In genomic region chr2:117785740-117786139, GRCh38 we compare ENCODE assay signal across 8 cellular contexts. TPM values are rescaled to one million over a fixed set of nuclear protein-coding genes. Genes with fewer than 3 reads are reported as not detected.
DNase-seq lines count a peak whose midpoint lies in the region; ATAC-seq and TF ChIP-seq lines count a peak whose summit lies in the region.

No MANE protein-coding gene starts in this region.

- peak; percentile 79 for ATAC-seq in GM19043 (IDR thresholded peaks at IDR 0.05; ENCODE audit: low read depth, unreplicated experiment)
- no peak for ATAC-seq in Panc1
- ATAC-seq in aorta (ENCODE audit: low FRiP score): no peak

- H3K36me3 ChIP-seq in Panc1 (ENCODE audit: control insufficient read depth, insufficient read depth, low read length) (no peaks in the 10 kb centered on the region), aorta (ENCODE audit: control insufficient read depth in 1 of 2, insufficient read depth in 2 of 2, low read length in 1 of 2) (no peaks in the 10 kb centered on the region)

- no peaks in the 10 kb centered on the region for H3K4me1 ChIP-seq in Panc1 (ENCODE audit: control insufficient read depth, insufficient read depth, low read length)
- no peaks in the 10 kb centered on the region for H3K4me1 ChIP-seq in aorta (ENCODE audit: control insufficient read depth in 1 of 2, insufficient read depth in 2 of 2, low read length in 2 of 2)

- peak; percentile 60 for TF ChIP-seq RAD21 in Ishikawa (IDR thresholded peaks at IDR 0.05; ENCODE audit: low read depth)

- no peak for TF ChIP-seq EP300 in Ishikawa (IDR thresholded peaks at IDR 0.05; ENCODE audit: borderline replicate concordance)

- no peak overlapping the region for H3K4me3 ChIP-seq in Panc1 (ENCODE audit: low read depth in 2 of 2, low read length in 2 of 2)
- no peak overlapping the region for H3K4me3 ChIP-seq in aorta (ENCODE audit: low read length in 2 of 2)
- H3K4me3 ChIP-seq in lower leg skin (ENCODE audit: low read depth, poor library complexity, severe bottlenecking): no peak overlapping the region

- H3K27me3 ChIP-seq in Panc1 (ENCODE audit: control insufficient read depth, insufficient read depth, low read length) (no peaks in the 10 kb centered on the region), aorta (ENCODE audit: control insufficient read depth in 1 of 2, insufficient read depth in 2 of 2, low read length in 1 of 2) (no peaks in the 10 kb centered on the region)

- no peak for TF ChIP-seq POLR2A in lower leg skin (IDR thresholded peaks at IDR 0.05)

- DNase-seq in DMS153 (lab: John Stamatoyannopoulos, UW): peak; percentile 61
- no peak for DNase-seq in Panc1 (ENCODE audit: low read depth, low spot score)
- peak; percentile 7 to 65 for DNase-seq in T47D (ENCODE audit: low read depth in 1 of 2, low spot score in 1 of 2)
- peak; percentile 60 for DNase-seq in medulla oblongata (ENCODE audit: extremely low spot score)
- no peak for DNase-seq in aorta
- no peak for DNase-seq in lower leg skin (ENCODE audit: low spot score in 2 of 2)

- BruUV-seq in Panc1 (replicated peaks; lab: Mats Ljungman, UMichigan): no TSS peak

- peak; percentile 74; the same call in 1 of the 2 replicates for TF ChIP-seq CTCF in Panc1 (IDR thresholded peaks at IDR 0.05)
- TF ChIP-seq CTCF in lower leg skin (IDR thresholded peaks at IDR 0.05): no peak

- POLR2A ChIA-PET in Panc1 (lab: Charles Lee): no interaction called here

- intact Hi-C loops in Panc1 (cut with micrococcal nuclease; ENCODE audit: unreplicated experiment) (loop anchor here (5.0 kb wide), 1 partner anchor 313 kb away; no protein-coding TSS in a partner anchor), aorta (cut with DNase I) (no loop called here), lower leg skin (cut with DNase I; ENCODE audit: low total_unique reads) (no loop called here)

- H3K9me3 ChIP-seq in Panc1 (ENCODE audit: control insufficient read depth, insufficient read depth, low read depth, low read length): no peaks in the 10 kb centered on the region
- H3K9me3 ChIP-seq in aorta (ENCODE audit: control insufficient read depth, low read length): no peaks in the 10 kb centered on the region

- H3K27ac ChIP-seq in Panc1 (ENCODE audit: low read length) (no peak overlapping the region), aorta (ENCODE audit: low read depth in 1 of 2, low read length in 2 of 2) (no peak overlapping the region)

- in situ Hi-C loops in Panc1 (cut with HindIII; ENCODE audit: low pct_unique_long_range_greater_than_20kb, low sequenced_read_pairs): no loop called here
- in situ Hi-C loops in T47D (cut with HindIII; ENCODE audit: low pct_unique_long_range_greater_than_20kb, low sequenced_read_pairs): no loop called here

- CTCF ChIA-PET in Panc1 (lab: Charles Lee): interaction anchor here (0.6 to 0.7 kb wide), 3 partner anchors 9 to 1372 kb away, joined by 3 read pairs; no protein-coding TSS in a partner anchor

TF ChIP-seq in Ishikawa, 13 proteins besides CTCF, POLR2A, EP300 and RAD21:
- TF ChIP-seq FOXM1 (IDR thresholded peaks at IDR 0.05; ENCODE audit: borderline replicate concordance, low read depth): no peak
- no peak for TF ChIP-seq TEAD4 (IDR thresholded peaks at IDR 0.05)
- TF ChIP-seq CEBPB (IDR thresholded peaks at IDR 0.05): no peak
- TF ChIP-seq REST (IDR thresholded peaks at IDR 0.05; ENCODE audit: low read depth): no peak
- no peak for TF ChIP-seq CREB1 (IDR thresholded peaks at IDR 0.05; ENCODE audit: low read depth)
- no peak for TF ChIP-seq ZBTB7A (IDR thresholded peaks at IDR 0.05; ENCODE audit: low read depth)
- no peak for TF ChIP-seq NFIC (IDR thresholded peaks at IDR 0.05)
- TF ChIP-seq, protein P1, sequence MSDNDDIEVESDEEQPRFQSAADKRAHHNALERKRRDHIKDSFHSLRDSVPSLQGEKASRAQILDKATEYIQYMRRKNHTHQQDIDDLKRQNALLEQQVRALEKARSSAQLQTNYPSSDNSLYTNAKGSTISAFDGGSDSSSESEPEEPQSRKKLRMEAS (IDR thresholded peaks at IDR 0.05): no peak
- TF ChIP-seq YY1 (IDR thresholded peaks at IDR 0.05; ENCODE audit: low read depth): no peak
- TF ChIP-seq TCF12 (IDR thresholded peaks at IDR 0.05; ENCODE audit: low read depth): no peak
- TF ChIP-seq TAF1 (IDR thresholded peaks at IDR 0.05; ENCODE audit: low read depth): no peak
- no peak for TF ChIP-seq EGR1 (IDR thresholded peaks at IDR 0.05)
- TF ChIP-seq USF1 (IDR thresholded peaks at IDR 0.05): no peak

RNA-seq across cellular contexts. Expression of gene DDX18, which starts 28.8 kb away (rescaled TPM):
- 82.0 TPM for total RNA-seq in Panc1 (2021; ENCODE audit: unreplicated experiment)
- 39.2 TPM for polyA plus RNA-seq in Panc1 (2012; ENCODE audit: insufficient read length)
- total RNA-seq in aorta: 10 to 100 TPM; 42.2 to 54.3 TPM
- polyA plus RNA-seq in aorta: 10 to 100 TPM; 16.7 to 24.0 TPM
- total RNA-seq in lower leg skin: 10 to 100 TPM; 20.4 to 39.6 (median 29.2) TPM

Comparison
In these comparisons a context has a peak if more than half of its experiments do, and no peak if none do; other contexts are left out.
1. DNase-seq: peak in DMS153 (single experiment), T47D (2 of 2) and medulla oblongata (single experiment); none in Panc1 (single experiment), aorta (0 of 2) and lower leg skin (0 of 2).